8 cellular contexts compared by ENCODE assay signal in the genomic region with DNA sequence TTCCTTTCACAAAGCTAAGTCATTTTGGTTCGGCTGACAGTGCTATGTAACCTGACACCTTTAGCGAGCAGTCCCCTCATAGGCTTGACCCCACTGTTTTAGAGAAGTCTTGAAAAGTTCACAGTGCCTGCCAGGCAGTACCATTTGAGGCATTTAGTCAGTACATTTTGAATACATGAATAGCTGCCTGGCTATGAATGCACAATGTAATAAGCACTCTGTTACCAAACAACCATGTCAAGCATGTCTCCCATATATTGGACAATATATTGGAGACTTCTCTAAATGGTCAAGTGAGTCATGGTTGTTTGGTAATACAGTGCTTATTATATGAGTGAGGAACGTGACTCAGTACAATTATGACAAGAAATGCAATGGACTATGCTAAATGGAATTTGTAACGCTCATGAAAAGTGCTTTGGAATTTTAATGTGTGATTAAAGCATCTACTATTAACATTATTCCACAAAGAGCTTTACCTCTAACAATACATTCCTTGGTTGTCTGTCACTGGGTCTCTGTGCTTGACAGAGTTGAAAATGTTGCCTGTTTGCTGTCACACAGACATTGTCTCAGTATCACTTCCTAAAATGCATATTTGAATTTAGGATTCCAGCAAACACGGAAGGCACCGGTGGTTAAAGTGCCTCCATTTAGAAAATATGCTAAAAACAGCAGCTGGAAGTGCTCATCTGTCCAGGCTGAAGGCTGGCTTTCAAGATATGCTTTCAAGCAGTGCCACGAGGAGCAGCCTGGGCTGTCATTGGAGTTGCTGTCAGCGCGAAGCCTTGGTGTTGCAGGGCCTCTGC.
DNase-seq lines count a peak whose midpoint lies in the region; ATAC-seq and TF ChIP-seq lines count a peak whose summit lies in the region.

No MANE protein-coding gene starts in this region.

- CTCF ChIA-PET in AG04450 (lab: Charles Lee) = interaction anchor here (2.8 kb wide), 1 partner anchor 154 kb away, joined by 13 read pairs; no protein-coding TSS in a partner anchor

- TF ChIP-seq CTCF in AG04450 (IDR thresholded peaks at IDR 0.05; ENCODE audit: low read depth, low read length) (no peak), vagina (IDR thresholded peaks at IDR 0.05) (no peak)

- no peaks in the 10 kb centered on the region for H3K36me3 ChIP-seq in vagina

- H3K27me3 Mint-ChIP-seq in activated T-helper 2 cell treated with anti-CD3 and anti-CD28 coated beads, Interferon-gamma antibody, Interleukin-2, Interleukin-4, amounts not matched to agents 10 μg/mL and 5 μg/mL and 100 μg/mL, durations not matched to agents 14 hours and 24 hours and 36 hours (ENCODE audit: low read depth) = no peaks in the 10 kb centered on the region

- no peaks in the 10 kb centered on the region for H3K36me3 Mint-ChIP-seq in activated T-helper 2 cell treated with anti-CD3 and anti-CD28 coated beads, Interferon-gamma antibody, Interleukin-2, Interleukin-4, amounts not matched to agents 10 μg/mL and 5 μg/mL and 100 μg/mL, durations not matched to agents 14 hours and 24 hours and 36 hours (ENCODE audit: low read depth)

- POLR2A ChIA-PET in AG04450 (lab: Yijun Ruan, JAX) = interaction anchor here (1.3 to 1.6 kb wide), 4 partner anchors 26 to 269 kb away, joined by 4 to 10 read pairs (median 4); no protein-coding TSS in a partner anchor

- H3K4me3 ChIP-seq in AG04450 (ENCODE audit: low read depth, low read length) (peak overlapping the region; percentile 52), vagina (no peak overlapping the region)

- no peaks in the 10 kb centered on the region for H3K4me1 ChIP-seq in vagina

- intact Hi-C loops in vagina (cut with DNase I) = no loop called here
- intact Hi-C loops in activated T-helper 2 cell treated with anti-CD3 and anti-CD28 coated beads, Interferon-gamma antibody, Interleukin-2, Interleukin-4, amounts not matched to agents 10 μg/mL and 5 μg/mL and 100 μg/mL, durations not matched to agents 14 hours and 24 hours and 36 hours (cut with micrococcal nuclease) = no loop called here

- ATAC-seq in GM21526 (IDR thresholded peaks at IDR 0.05; ENCODE audit: low FRiP score, unreplicated experiment) (peak; percentile 81), GM19452 (IDR thresholded peaks at IDR 0.05; ENCODE audit: unreplicated experiment) (no peak)

- no peak overlapping the region for H3K4me3 Mint-ChIP-seq in activated T-helper 2 cell treated with anti-CD3 and anti-CD28 coated beads, Interferon-gamma antibody, Interleukin-2, Interleukin-4, amounts not matched to agents 10 μg/mL and 5 μg/mL and 100 μg/mL, durations not matched to agents 14 hours and 24 hours and 36 hours (ENCODE audit: low read depth)

- H3K9me3 Mint-ChIP-seq in activated T-helper 2 cell treated with anti-CD3 and anti-CD28 coated beads, Interferon-gamma antibody, Interleukin-2, Interleukin-4, amounts not matched to agents 10 μg/mL and 5 μg/mL and 100 μg/mL, durations not matched to agents 14 hours and 24 hours and 36 hours = no peaks in the 10 kb centered on the region

- H3K27me3 ChIP-seq in AG04450 (ENCODE audit: control insufficient read depth, insufficient read depth, low read length) = no peaks in the 10 kb centered on the region
- H3K27me3 ChIP-seq in vagina = no peaks in the 10 kb centered on the region

- H3K9me3 ChIP-seq in AG04450 (ENCODE audit: control insufficient read depth, insufficient read depth, low read length) = peaks cover 6% of the 10 kb centered on the region
- H3K9me3 ChIP-seq in vagina = no peaks in the 10 kb centered on the region

- H3K27ac Mint-ChIP-seq in activated T-helper 2 cell treated with anti-CD3 and anti-CD28 coated beads, Interferon-gamma antibody, Interleukin-2, Interleukin-4, amounts not matched to agents 10 μg/mL and 5 μg/mL and 100 μg/mL, durations not matched to agents 14 hours and 24 hours and 36 hours = no peak overlapping the region

- DNase-seq in AG04450 (ENCODE audit: low read depth, low spot score) = peak; percentile 86
- peak; percentile 39 for DNase-seq in MV-4-11 (lab: John Stamatoyannopoulos, UW)
- DNase-seq in fibroblast of gingiva (ENCODE audit: low read depth) = peak; percentile 93
- no peak for DNase-seq in vagina (ENCODE audit: extremely low spot score in 2 of 2)
- no peak for DNase-seq in activated T-helper 2 cell treated with anti-CD3 and anti-CD28 coated beads, Interferon-gamma antibody, Interleukin-2, Interleukin-4, amounts not matched to agents 10 μg/mL and 5 μg/mL and 100 μg/mL, durations not matched to agents 14 hours and 24 hours and 36 hours (ENCODE audit: low spot score)
- no peak for DNase-seq in SW 1271 (lab: John Stamatoyannopoulos, UW)

- H3K4me1 Mint-ChIP-seq in activated T-helper 2 cell treated with anti-CD3 and anti-CD28 coated beads, Interferon-gamma antibody, Interleukin-2, Interleukin-4, amounts not matched to agents 10 μg/mL and 5 μg/mL and 100 μg/mL, durations not matched to agents 14 hours and 24 hours and 36 hours (ENCODE audit: low read depth) = no peaks in the 10 kb centered on the region

- peak overlapping the region; percentile 96 for H3K27ac ChIP-seq in AG04450 (ENCODE audit: low read depth, low read length)
- H3K27ac ChIP-seq in vagina = no peak overlapping the region

- no peak for TF ChIP-seq POLR2A in vagina (IDR thresholded peaks at IDR 0.05)

Comparison
In these comparisons a context has a peak if more than half of its experiments do, and no peak if none do; other contexts are left out.
1. DNase-seq: peak in AG04450 (single experiment), MV-4-11 (single experiment) and fibroblast of gingiva (single experiment); none in vagina (0 of 2), activated T-helper 2 cell treated with anti-CD3 and anti-CD28 coated beads, Interferon-gamma antibody, Interleukin-2, Interleukin-4, amounts not matched to agents 10 μg/mL and 5 μg/mL and 100 μg/mL, durations not matched to agents 14 hours and 24 hours and 36 hours (single experiment) and SW 1271 (0 of 2).